Comparison of ENCODE assay signal across 2 cellular contexts in the genomic region with DNA sequence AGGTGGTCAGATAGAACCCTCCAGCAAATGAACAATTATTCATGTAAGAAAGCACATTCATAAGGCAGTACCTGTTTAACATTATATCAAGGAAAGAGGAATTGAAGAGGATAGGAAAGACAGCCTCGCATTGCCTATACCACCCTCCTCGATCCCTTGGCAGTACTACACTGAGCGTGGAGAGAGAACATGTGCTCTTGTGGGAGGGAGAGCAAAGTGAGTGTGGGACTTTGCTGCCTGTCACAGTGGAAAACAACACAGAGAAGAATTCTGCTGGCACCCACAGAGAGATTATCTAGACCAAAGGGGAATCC.
TF ChIP-seq lines count a peak whose summit lies in the region.

No MANE protein-coding gene starts in this region.

TF ChIP-seq in liver, 16 proteins besides CTCF, POLR2A, EP300 and RAD21:
- TF ChIP-seq FOXA2 (IDR thresholded peaks at IDR 0.05), result no peak
- peak in 1 of 2 donors; percentile 79 for TF ChIP-seq HNF4A (conservative IDR thresholded peaks at IDR 0.05)
- TF ChIP-seq, protein P1, sequence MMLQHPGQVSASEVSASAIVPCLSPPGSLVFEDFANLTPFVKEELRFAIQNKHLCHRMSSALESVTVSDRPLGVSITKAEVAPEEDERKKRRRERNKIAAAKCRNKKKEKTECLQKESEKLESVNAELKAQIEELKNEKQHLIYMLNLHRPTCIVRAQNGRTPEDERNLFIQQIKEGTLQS (IDR thresholded peaks at IDR 0.05), result peak; percentile 40
- peak; percentile 56 for TF ChIP-seq HNF4G (IDR thresholded peaks at IDR 0.05)
- TF ChIP-seq EGR1 (IDR thresholded peaks at IDR 0.05; ENCODE audit: low read depth in 2 of 2), result peak in 1 of 2 donors; percentile 32
- TF ChIP-seq TAF1 (conservative IDR thresholded peaks at IDR 0.05), result peak; percentile 85
- TF ChIP-seq SP1 (IDR thresholded peaks at IDR 0.05), result no peak
- TF ChIP-seq FOXA1 (IDR thresholded peaks at IDR 0.05), result no peak
- TF ChIP-seq YY1 (IDR thresholded peaks at IDR 0.05), result no peak
- TF ChIP-seq JUND (IDR thresholded peaks at IDR 0.05), result no peak
- TF ChIP-seq RXRA (IDR thresholded peaks at IDR 0.05), result no peak
- TF ChIP-seq GABPA (IDR thresholded peaks at IDR 0.05 in 1 of 2, conservative IDR thresholded peaks at IDR 0.05 in 1 of 2), result no peak
- TF ChIP-seq, protein P2, sequence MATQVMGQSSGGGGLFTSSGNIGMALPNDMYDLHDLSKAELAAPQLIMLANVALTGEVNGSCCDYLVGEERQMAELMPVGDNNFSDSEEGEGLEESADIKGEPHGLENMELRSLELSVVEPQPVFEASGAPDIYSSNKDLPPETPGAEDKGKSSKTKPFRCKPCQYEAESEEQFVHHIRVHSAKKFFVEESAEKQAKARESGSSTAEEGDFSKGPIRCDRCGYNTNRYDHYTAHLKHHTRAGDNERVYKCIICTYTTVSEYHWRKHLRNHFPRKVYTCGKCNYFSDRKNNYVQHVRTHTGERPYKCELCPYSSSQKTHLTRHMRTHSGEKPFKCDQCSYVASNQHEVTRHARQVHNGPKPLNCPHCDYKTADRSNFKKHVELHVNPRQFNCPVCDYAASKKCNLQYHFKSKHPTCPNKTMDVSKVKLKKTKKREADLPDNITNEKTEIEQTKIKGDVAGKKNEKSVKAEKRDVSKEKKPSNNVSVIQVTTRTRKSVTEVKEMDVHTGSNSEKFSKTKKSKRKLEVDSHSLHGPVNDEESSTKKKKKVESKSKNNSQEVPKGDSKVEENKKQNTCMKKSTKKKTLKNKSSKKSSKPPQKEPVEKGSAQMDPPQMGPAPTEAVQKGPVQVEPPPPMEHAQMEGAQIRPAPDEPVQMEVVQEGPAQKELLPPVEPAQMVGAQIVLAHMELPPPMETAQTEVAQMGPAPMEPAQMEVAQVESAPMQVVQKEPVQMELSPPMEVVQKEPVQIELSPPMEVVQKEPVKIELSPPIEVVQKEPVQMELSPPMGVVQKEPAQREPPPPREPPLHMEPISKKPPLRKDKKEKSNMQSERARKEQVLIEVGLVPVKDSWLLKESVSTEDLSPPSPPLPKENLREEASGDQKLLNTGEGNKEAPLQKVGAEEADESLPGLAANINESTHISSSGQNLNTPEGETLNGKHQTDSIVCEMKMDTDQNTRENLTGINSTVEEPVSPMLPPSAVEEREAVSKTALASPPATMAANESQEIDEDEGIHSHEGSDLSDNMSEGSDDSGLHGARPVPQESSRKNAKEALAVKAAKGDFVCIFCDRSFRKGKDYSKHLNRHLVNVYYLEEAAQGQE (IDR thresholded peaks at IDR 0.05), result peak; percentile 89
- TF ChIP-seq NR2F2 (IDR thresholded peaks at IDR 0.05), result no peak
- TF ChIP-seq, protein P3, sequence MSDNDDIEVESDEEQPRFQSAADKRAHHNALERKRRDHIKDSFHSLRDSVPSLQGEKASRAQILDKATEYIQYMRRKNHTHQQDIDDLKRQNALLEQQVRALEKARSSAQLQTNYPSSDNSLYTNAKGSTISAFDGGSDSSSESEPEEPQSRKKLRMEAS (IDR thresholded peaks at IDR 0.05), result no peak
- TF ChIP-seq, protein P4, sequence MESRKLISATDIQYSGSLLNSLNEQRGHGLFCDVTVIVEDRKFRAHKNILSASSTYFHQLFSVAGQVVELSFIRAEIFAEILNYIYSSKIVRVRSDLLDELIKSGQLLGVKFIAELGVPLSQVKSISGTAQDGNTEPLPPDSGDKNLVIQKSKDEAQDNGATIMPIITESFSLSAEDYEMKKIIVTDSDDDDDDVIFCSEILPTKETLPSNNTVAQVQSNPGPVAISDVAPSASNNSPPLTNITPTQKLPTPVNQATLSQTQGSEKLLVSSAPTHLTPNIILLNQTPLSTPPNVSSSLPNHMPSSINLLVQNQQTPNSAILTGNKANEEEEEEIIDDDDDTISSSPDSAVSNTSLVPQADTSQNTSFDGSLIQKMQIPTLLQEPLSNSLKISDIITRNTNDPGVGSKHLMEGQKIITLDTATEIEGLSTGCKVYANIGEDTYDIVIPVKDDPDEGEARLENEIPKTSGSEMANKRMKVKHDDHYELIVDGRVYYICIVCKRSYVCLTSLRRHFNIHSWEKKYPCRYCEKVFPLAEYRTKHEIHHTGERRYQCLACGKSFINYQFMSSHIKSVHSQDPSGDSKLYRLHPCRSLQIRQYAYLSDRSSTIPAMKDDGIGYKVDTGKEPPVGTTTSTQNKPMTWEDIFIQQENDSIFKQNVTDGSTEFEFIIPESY (IDR thresholded peaks at IDR 0.05), result no peak
TF ChIP-seq in liver: peak in this region for 6.

TF ChIP-seq in HepG2, 621 proteins besides CTCF, POLR2A, EP300 and RAD21:
- TF ChIP-seq FOXO1 (CRISPR knock-in tag; IDR thresholded peaks at IDR 0.05), result no peak
